ENCODE assay signal across 19 cellular contexts in genomic region chr12:58496411-58496810, GRCh38.
A peak's percentile ranks its signal among the peaks of the same experiment; 100 is the strongest.
DNase-seq lines count a peak whose midpoint lies in the region; ATAC-seq, FAIRE-seq and TF ChIP-seq lines count a peak whose summit lies in the region.
"Had no signal": no experiment of that assay in that cellular context is flagged by ENCODE, and none has a peak within 500 bp of the region (broad histone marks: within the 10 kb centered on the region; RNA-seq: fewer than 3 reads in every experiment).

No MANE protein-coding gene starts in this region.

- POLR2A ChIA-PET in PC-9 (lab: Charles Lee; ENCODE audit: unreplicated experiment): no interaction called here

- no peak overlapping the region for H2AFZ ChIP-seq in PC-9
- H2AFZ ChIP-seq: GM23338 had no signal

- H3K9me2 ChIP-seq in PC-9 (ENCODE audit: insufficient read depth): no peaks in the 10 kb centered on the region

- no peaks in the 10 kb centered on the region for H3K27me3 ChIP-seq in PC-9 (ENCODE audit: insufficient read depth, low read depth)
- no peaks in the 10 kb centered on the region for H3K27me3 ChIP-seq in bronchial epithelial cell (ENCODE audit: control insufficient read depth, insufficient read depth, low read length)

- peaks cover 14% of the 10 kb centered on the region; the same call in 1 of the 2 replicates for H3K4me1 ChIP-seq in PC-9 (replicated peaks; ENCODE audit: insufficient read depth)

- no peaks in the 10 kb centered on the region for H3K36me3 ChIP-seq in PC-9 (ENCODE audit: low read depth)
- no peaks in the 10 kb centered on the region for H3K36me3 ChIP-seq in bronchial epithelial cell (ENCODE audit: control insufficient read depth, insufficient read depth, low read length)

- DNase-seq in NCI-H510A treated with DMSO at 0.1 percent for 48 hours (lab: John Stamatoyannopoulos, UW) (peak; percentile 11), NCI-H510A (lab: John Stamatoyannopoulos, UW) (no peak), PC-9 (peak; percentile 17 to 61), bronchial epithelial cell (ENCODE audit: low read depth) (peak; percentile 54), retinal pigment epithelial cell (ENCODE audit: low read depth) (peak; percentile 62), HTR-8/SVneo (ENCODE audit: insufficient read length, low spot score) (no peak)
- DNase-seq: 8988T, COR-L47, DMS79, GF-D8, NCI-H2029, NCI-H526 treated with DMSO at 0.1 percent for 48 hours had no signal

- TF ChIP-seq CTCF in PC-9 (conservative IDR thresholded peaks at IDR 0.05): no peak
- TF ChIP-seq CTCF in bronchial epithelial cell (IDR thresholded peaks at IDR 0.05; ENCODE audit: insufficient read depth, low read length, severe bottlenecking): no peak
- no peak for TF ChIP-seq CTCF in retinal pigment epithelial cell (conservative IDR thresholded peaks at IDR 0.05; ENCODE audit: low read depth, low read length)

- H3K4me3 ChIP-seq in PC-9 (no peak overlapping the region), bronchial epithelial cell (ENCODE audit: low read depth, low read length) (no peak overlapping the region), retinal pigment epithelial cell (ENCODE audit: low read length) (no peak overlapping the region)
- H3K4me3 ChIP-seq: GM23338, SK-N-MC had no signal

- intact Hi-C loops in PC-9 (cut with micrococcal nuclease; ENCODE audit: unreplicated experiment): no loop called here

- H3K27ac ChIP-seq in PC-9: no peak overlapping the region
- H3K27ac ChIP-seq: C4-2B, SK-N-MC had no signal

- H3F3A ChIP-seq in PC-9 (ENCODE audit: insufficient read depth, low read depth): no peaks in the 10 kb centered on the region

- ATAC-seq in GM19351 (IDR thresholded peaks at IDR 0.05; ENCODE audit: unreplicated experiment): no peak
- no peak for ATAC-seq in GM19455 (IDR thresholded peaks at IDR 0.05; ENCODE audit: unreplicated experiment)
- ATAC-seq: GM23338, HepG2, Right ventricle myocardium inferior had no signal

- no peak for FAIRE-seq in bronchial epithelial cell (lab: Jason Lieb, UNC)
- no peak for FAIRE-seq in HTR-8/SVneo (lab: Jason Lieb, UNC)
- FAIRE-seq: HepG2 had no signal

- no peaks in the 10 kb centered on the region for H3K79me2 ChIP-seq in PC-9 (ENCODE audit: low read depth)

- CTCF ChIA-PET in PC-9 (lab: Charles Lee): no interaction called here

- no peak overlapping the region for H3K4me2 ChIP-seq in PC-9
- H3K4me2 ChIP-seq: GM23338 had no signal

- H3K9me3 ChIP-seq in PC-9 (ENCODE audit: insufficient read depth, low read depth): peaks cover 4% of the 10 kb centered on the region; the same call in 1 of the 2 replicates

- no TSS peak for BruUV-seq in PC-9 (replicated peaks; lab: Mats Ljungman, UMichigan)

- no peaks in the 10 kb centered on the region for H4K20me1 ChIP-seq in PC-9 (ENCODE audit: insufficient read depth)

Comparison
In these comparisons a context has a peak if more than half of its experiments do, and no peak if none do; other contexts are left out.
1. DNase-seq: peak in NCI-H510A treated with DMSO at 0.1 percent for 48 hours (single experiment), PC-9 (2 of 2), bronchial epithelial cell (single experiment) and retinal pigment epithelial cell (single experiment); none in NCI-H510A (single experiment) and HTR-8/SVneo (single experiment).